ENCODE assay signal across 1 cellular context in the genomic region with DNA sequence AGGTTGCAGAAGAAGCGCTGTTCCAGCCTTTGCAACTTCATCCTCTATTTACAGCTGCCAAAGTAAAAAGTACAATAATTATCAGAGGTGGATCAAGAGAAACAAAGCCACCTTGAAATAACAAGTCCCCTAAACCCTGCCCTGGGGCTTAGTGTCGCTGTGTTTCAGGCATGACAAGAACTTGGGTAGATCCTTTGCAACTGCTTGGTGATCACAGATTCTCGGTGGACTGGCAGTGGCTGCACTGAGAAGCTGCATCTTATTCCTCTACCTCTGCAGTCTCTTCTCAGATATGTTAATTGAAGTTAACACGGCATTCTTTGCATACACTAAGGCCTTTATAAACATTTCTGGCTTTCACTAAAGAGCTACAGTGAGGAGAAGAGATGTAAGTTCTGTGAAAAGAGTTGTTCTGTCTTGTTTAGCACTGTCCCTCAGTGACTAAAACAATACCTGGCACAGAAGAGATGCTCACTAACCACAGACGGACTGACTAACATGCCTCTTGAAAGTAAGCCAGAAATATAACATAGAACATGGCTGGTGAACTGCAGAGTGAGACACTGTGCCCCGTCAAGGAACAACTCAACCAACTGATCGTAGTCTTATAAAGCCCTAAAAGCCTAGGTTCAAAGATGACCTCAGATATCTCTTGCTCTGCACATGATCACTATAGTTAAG.
TF ChIP-seq lines count a peak whose summit lies in the region.

No MANE protein-coding gene starts in this region.

TF ChIP-seq in SK-N-SH treated with all-trans-retinoic acid at 6 μM for 48 hours, 23 proteins besides CTCF, POLR2A, EP300 and RAD21 (continued from another document):
- TF ChIP-seq, protein P1, sequence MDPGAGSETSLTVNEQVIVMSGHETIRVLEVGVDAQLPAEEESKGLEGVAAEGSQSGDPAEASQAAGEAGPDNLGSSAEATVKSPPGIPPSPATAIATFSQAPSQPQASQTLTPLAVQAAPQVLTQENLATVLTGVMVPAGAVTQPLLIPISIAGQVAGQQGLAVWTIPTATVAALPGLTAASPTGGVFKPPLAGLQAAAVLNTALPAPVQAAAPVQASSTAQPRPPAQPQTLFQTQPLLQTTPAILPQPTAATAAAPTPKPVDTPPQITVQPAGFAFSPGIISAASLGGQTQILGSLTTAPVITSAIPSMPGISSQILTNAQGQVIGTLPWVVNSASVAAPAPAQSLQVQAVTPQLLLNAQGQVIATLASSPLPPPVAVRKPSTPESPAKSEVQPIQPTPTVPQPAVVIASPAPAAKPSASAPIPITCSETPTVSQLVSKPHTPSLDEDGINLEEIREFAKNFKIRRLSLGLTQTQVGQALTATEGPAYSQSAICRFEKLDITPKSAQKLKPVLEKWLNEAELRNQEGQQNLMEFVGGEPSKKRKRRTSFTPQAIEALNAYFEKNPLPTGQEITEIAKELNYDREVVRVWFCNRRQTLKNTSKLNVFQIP (CRISPR knock-in tag; IDR thresholded peaks at IDR 0.05; ENCODE audit: borderline replicate concordance, low read depth) = no peak
- no peak for TF ChIP-seq SNAI2 (CRISPR knock-in tag; IDR thresholded peaks at IDR 0.05)
TF ChIP-seq in SK-N-SH treated with all-trans-retinoic acid at 6 μM for 48 hours: peak in this region for 0.
